Comparison of ENCODE assay signal across 16 cellular contexts in genomic region chrX:129744881-129745321, GRCh38. TPM values are rescaled to one million over a fixed set of nuclear protein-coding genes. Genes with fewer than 3 reads are reported as not detected.
DNase-seq lines count a peak whose midpoint lies in the region; ATAC-seq and TF ChIP-seq lines count a peak whose summit lies in the region.
"Had no signal": no experiment of that assay in that cellular context is flagged by ENCODE, and none has a peak within 500 bp of the region (broad histone marks: within the 10 kb centered on the region; RNA-seq: fewer than 3 reads in every experiment).

No MANE protein-coding gene starts in this region.

- H3K9ac ChIP-seq in BLaER1 treated with 17β-estradiol and CSF1 and Interleukin-3, amounts not matched to agents 10 nM and 100 nM: no peak overlapping the region

- ATAC-seq in effector memory CD8-positive, alpha-beta T cell (replicated peaks): peak; percentile 55
- ATAC-seq: heart right ventricle, lower lobe of right lung, pancreas, sciatic nerve had no signal

- H3K36me3 Mint-ChIP-seq in CD8-positive, alpha-beta memory T cell: no peaks in the 10 kb centered on the region
- H3K36me3 Mint-ChIP-seq in activated T-helper 1 cell treated with anti-CD3 and anti-CD28 coated beads, Interleukin-12 subunit alpha, Interleukin-12 subunit beta, Interleukin-2, Interleukin-4 antibody, amounts not matched to agents 30 ng/mL and 10 ng/mL and 1 ng/mL, durations not matched to agents 14 hours and 24 hours and 36 hours (ENCODE audit: low read depth): no peaks in the 10 kb centered on the region
- H3K36me3 Mint-ChIP-seq in effector memory CD8-positive, alpha-beta T cell (ENCODE audit: insufficient read depth): no peaks in the 10 kb centered on the region

- H3K9me3 Mint-ChIP-seq in CD8-positive, alpha-beta memory T cell: no peaks in the 10 kb centered on the region
- no peaks in the 10 kb centered on the region for H3K9me3 Mint-ChIP-seq in activated T-helper 1 cell treated with anti-CD3 and anti-CD28 coated beads, Interleukin-12 subunit alpha, Interleukin-12 subunit beta, Interleukin-2, Interleukin-4 antibody, amounts not matched to agents 30 ng/mL and 10 ng/mL and 1 ng/mL, durations not matched to agents 14 hours and 24 hours and 36 hours
- H3K9me3 Mint-ChIP-seq in effector memory CD8-positive, alpha-beta T cell: no peaks in the 10 kb centered on the region

- H3K27ac Mint-ChIP-seq in CD8-positive, alpha-beta memory T cell: peak overlapping the region in 7 of 8 donors; percentile 17 to 54 (median 44)
- peak overlapping the region; percentile 59 for H3K27ac Mint-ChIP-seq in activated T-helper 1 cell treated with anti-CD3 and anti-CD28 coated beads, Interleukin-12 subunit alpha, Interleukin-12 subunit beta, Interleukin-2, Interleukin-4 antibody, amounts not matched to agents 30 ng/mL and 10 ng/mL and 1 ng/mL, durations not matched to agents 14 hours and 24 hours and 36 hours
- H3K27ac Mint-ChIP-seq in effector memory CD8-positive, alpha-beta T cell: peak overlapping the region in 1 of 2 donors; percentile 75

- TF ChIP-seq CTCF in RWPE1 (conservative IDR thresholded peaks at IDR 0.05; ENCODE audit: low read depth): no peak

- peak overlapping the region in 4 of 7 donors; percentile 10 to 47 (median 31) for H3K4me3 Mint-ChIP-seq in CD8-positive, alpha-beta memory T cell
- peak overlapping the region; percentile 62 for H3K4me3 Mint-ChIP-seq in activated T-helper 1 cell treated with anti-CD3 and anti-CD28 coated beads, Interleukin-12 subunit alpha, Interleukin-12 subunit beta, Interleukin-2, Interleukin-4 antibody, amounts not matched to agents 30 ng/mL and 10 ng/mL and 1 ng/mL, durations not matched to agents 14 hours and 24 hours and 36 hours
- H3K4me3 Mint-ChIP-seq in effector memory CD8-positive, alpha-beta T cell: peak overlapping the region; percentile 56 to 63

- H3K36me3 ChIP-seq in BLaER1 treated with 17β-estradiol and CSF1 and Interleukin-3, amounts not matched to agents 10 nM and 100 nM: no peaks in the 10 kb centered on the region
- H3K36me3 ChIP-seq in CD8-positive, alpha-beta memory T cell (ENCODE audit: insufficient read depth, low read length): no peaks in the 10 kb centered on the region
- H3K36me3 ChIP-seq: heart right ventricle, lower lobe of right lung, pancreas, SJCRH30 had no signal

- no peak overlapping the region for H3K27ac ChIP-seq in BLaER1 treated with 17β-estradiol and CSF1 and Interleukin-3, amounts not matched to agents 10 nM and 100 nM
- no peak overlapping the region for H3K27ac ChIP-seq in CD8-positive, alpha-beta memory T cell (ENCODE audit: low read depth, low read length)
- no peak overlapping the region for H3K27ac ChIP-seq in RWPE1
- H3K27ac ChIP-seq: heart right ventricle, lower lobe of right lung, pancreas, SJCRH30 had no signal

- CTCF ChIA-PET in CD8-positive, alpha-beta memory T cell (lab: Charles Lee): interaction anchor here (1.5 to 1.6 kb wide), 3 partner anchors 11 to 28 kb away, joined by 3 to 6 read pairs (median 4); no protein-coding TSS in a partner anchor
- CTCF ChIA-PET in RWPE1 (lab: Yijun Ruan, JAX): interaction anchor here (0.5 kb wide), 1 partner anchor 128 kb away, joined by 7 read pairs; no protein-coding TSS in a partner anchor

- H3K4me2 ChIP-seq in BLaER1 treated with 17β-estradiol and CSF1 and Interleukin-3, amounts not matched to agents 10 nM and 100 nM: peak overlapping the region in 10 of 11 experiments; percentile 5 to 53 (median 35); a peak in 17 of 22 replicates

- peaks cover 9 to 57% (median 42%) of the 10 kb centered on the region in 10 experiments for H3K4me1 ChIP-seq in BLaER1 treated with 17β-estradiol and CSF1 and Interleukin-3, amounts not matched to agents 10 nM and 100 nM
- peaks cover 33% of the 10 kb centered on the region for H3K4me1 ChIP-seq in CD8-positive, alpha-beta memory T cell (ENCODE audit: insufficient read depth, low read length)
- H3K4me1 ChIP-seq: lower lobe of right lung, pancreas, SJCRH30 had no signal

- H3K27me3 ChIP-seq in BLaER1 treated with 17β-estradiol and CSF1 and Interleukin-3, amounts not matched to agents 10 nM and 100 nM: peaks cover 71 to 95% (median 87%) of the 10 kb centered on the region in 11 experiments
- H3K27me3 ChIP-seq in CD8-positive, alpha-beta memory T cell (ENCODE audit: insufficient read depth, low read length, poor library complexity, severe bottlenecking): no peaks in the 10 kb centered on the region
- H3K27me3 ChIP-seq: pancreas, SJCRH30 had no signal

- H3K4me3 ChIP-seq in BLaER1 treated with 17β-estradiol and CSF1 and Interleukin-3, amounts not matched to agents 10 nM and 100 nM: no peak overlapping the region
- H3K4me3 ChIP-seq in CD8-positive, alpha-beta memory T cell (ENCODE audit: low read length): peak overlapping the region; percentile 26
- H3K4me3 ChIP-seq: heart right ventricle, lower lobe of right lung, pancreas, SJCRH30 had no signal

- H3K9me3 ChIP-seq in BLaER1 treated with 17β-estradiol and CSF1 and Interleukin-3, amounts not matched to agents 10 nM and 100 nM (replicated peaks in 1 of 11): no peaks in the 10 kb centered on the region
- no peaks in the 10 kb centered on the region for H3K9me3 ChIP-seq in CD8-positive, alpha-beta memory T cell (ENCODE audit: low read length)
- H3K9me3 ChIP-seq: heart right ventricle, lower lobe of right lung, pancreas, SJCRH30 had no signal

- peaks cover 0 to 4% (median 0%) of the 10 kb centered on the region in 11 experiments; a peak in 1 of 22 replicates for H4K20me1 ChIP-seq in BLaER1 treated with 17β-estradiol and CSF1 and Interleukin-3, amounts not matched to agents 10 nM and 100 nM

- DNase-seq in CD8-positive, alpha-beta memory T cell: peak in 3 of 5 donors; percentile 10 to 51 (median 49)
- DNase-seq in activated T-helper 1 cell treated with anti-CD3 and anti-CD28 coated beads, Interleukin-12 subunit alpha, Interleukin-12 subunit beta, Interleukin-2, Interleukin-4 antibody, amounts not matched to agents 30 ng/mL and 10 ng/mL and 1 ng/mL, durations not matched to agents 14 hours and 24 hours and 36 hours (ENCODE audit: low spot score): no peak
- no peak for DNase-seq in effector memory CD8-positive, alpha-beta T cell
- DNase-seq in RWPE1 (ENCODE audit: low spot score): no peak
- no peak for DNase-seq in islet precursor cell
- no peak for DNase-seq in mucosa of gallbladder (ENCODE audit: low spot score)
- DNase-seq: heart right ventricle, lower lobe of right lung, NCI-H1417 treated with DMSO at 0.1 percent for 48 hours, NCI-H2171, pancreas, SJCRH30, substantia nigra had no signal

- H3K4me1 Mint-ChIP-seq in CD8-positive, alpha-beta memory T cell: peaks cover 28 to 41% (median 40%) of the 10 kb centered on the region in 3 donors
- peaks cover 43% of the 10 kb centered on the region for H3K4me1 Mint-ChIP-seq in activated T-helper 1 cell treated with anti-CD3 and anti-CD28 coated beads, Interleukin-12 subunit alpha, Interleukin-12 subunit beta, Interleukin-2, Interleukin-4 antibody, amounts not matched to agents 30 ng/mL and 10 ng/mL and 1 ng/mL, durations not matched to agents 14 hours and 24 hours and 36 hours (ENCODE audit: low read depth)
- peaks cover 22 to 29% of the 10 kb centered on the region in 2 donors for H3K4me1 Mint-ChIP-seq in effector memory CD8-positive, alpha-beta T cell (ENCODE audit: low read depth in 2 of 2)

- intact Hi-C loops in activated T-helper 1 cell treated with anti-CD3 and anti-CD28 coated beads, Interleukin-12 subunit alpha, Interleukin-12 subunit beta, Interleukin-2, Interleukin-4 antibody, amounts not matched to agents 30 ng/mL and 10 ng/mL and 1 ng/mL, durations not matched to agents 14 hours and 24 hours and 36 hours (cut with micrococcal nuclease): loop anchor here (2.0 to 5.0 kb wide), 2 partner anchors 14 to 37 kb away; no protein-coding TSS in a partner anchor

- POLR2A ChIA-PET in CD8-positive, alpha-beta memory T cell (lab: Charles Lee): no interaction called here
- POLR2A ChIA-PET in RWPE1 (lab: Yijun Ruan, JAX; ENCODE audit: low non-redundant PET): no interaction called here

- peaks cover 0 to 7% of the 10 kb centered on the region in 2 donors for H3K27me3 Mint-ChIP-seq in CD8-positive, alpha-beta memory T cell
- H3K27me3 Mint-ChIP-seq in activated T-helper 1 cell treated with anti-CD3 and anti-CD28 coated beads, Interleukin-12 subunit alpha, Interleukin-12 subunit beta, Interleukin-2, Interleukin-4 antibody, amounts not matched to agents 30 ng/mL and 10 ng/mL and 1 ng/mL, durations not matched to agents 14 hours and 24 hours and 36 hours (ENCODE audit: insufficient read depth): no peaks in the 10 kb centered on the region
- no peaks in the 10 kb centered on the region for H3K27me3 Mint-ChIP-seq in effector memory CD8-positive, alpha-beta T cell

RNA-seq across cellular contexts. Expression of gene XPNPEP2, which starts 6.1 kb away (rescaled TPM):
- total RNA-seq in CD8-positive, alpha-beta memory T cell: under 1 TPM; 0.28 to 0.29 TPM
- 1.2 TPM for polyA plus RNA-seq in CD8-positive, alpha-beta memory T cell
- total RNA-seq in activated T-helper 1 cell treated with anti-CD3 and anti-CD28 coated beads, Interleukin-12 subunit alpha, Interleukin-12 subunit beta, Interleukin-2, Interleukin-4 antibody, amounts not matched to agents 30 ng/mL and 10 ng/mL and 1 ng/mL, durations not matched to agents 14 hours and 24 hours and 36 hours: 0.16 and 0.24 TPM in 2 replicates
- total RNA-seq in mucosa of gallbladder: 2.0 TPM
- total RNA-seq: astrocyte had no signal

RNA-seq across cellular contexts. Expression of gene SASH3, which starts 34.8 kb away (rescaled TPM):
- 100 to 1,000 TPM; 140 to 147 TPM for total RNA-seq in CD8-positive, alpha-beta memory T cell
- 296 TPM for polyA plus RNA-seq in CD8-positive, alpha-beta memory T cell
- 129 and 135 TPM in 2 replicates for total RNA-seq in activated T-helper 1 cell treated with anti-CD3 and anti-CD28 coated beads, Interleukin-12 subunit alpha, Interleukin-12 subunit beta, Interleukin-2, Interleukin-4 antibody, amounts not matched to agents 30 ng/mL and 10 ng/mL and 1 ng/mL, durations not matched to agents 14 hours and 24 hours and 36 hours
- 13.6 TPM for total RNA-seq in mucosa of gallbladder
- total RNA-seq: astrocyte, SJCRH30 had no signal

Comparison
In these comparisons a context has a peak if more than half of its experiments do, and no peak if none do; other contexts are left out.
1. DNase-seq: peak in CD8-positive, alpha-beta memory T cell (3 of 5); none in activated T-helper 1 cell treated with anti-CD3 and anti-CD28 coated beads, Interleukin-12 subunit alpha, Interleukin-12 subunit beta, Interleukin-2, Interleukin-4 antibody, amounts not matched to agents 30 ng/mL and 10 ng/mL and 1 ng/mL, durations not matched to agents 14 hours and 24 hours and 36 hours (single experiment), effector memory CD8-positive, alpha-beta T cell (0 of 3), RWPE1 (single experiment), islet precursor cell (single experiment) and mucosa of gallbladder (single experiment).
2. Peak in every context shown above with its lines, with median percentiles within 50 percentile points of each other: H3K4me3 Mint-ChIP-seq.